In genomic region chr5:151451626-151452520, GRCh38 we compare ENCODE assay signal across 1 cellular context.
TF ChIP-seq lines count a peak whose summit lies in the region.

No MANE protein-coding gene starts in this region.

TF ChIP-seq in HepG2, 621 proteins besides CTCF, POLR2A, EP300 and RAD21 (continued from another document):
- peak; percentile 52; the same call in 1 of the 2 replicates for TF ChIP-seq ARID5B (CRISPR knock-in tag; IDR thresholded peaks at IDR 0.05)
- TF ChIP-seq ZNF564 (CRISPR knock-in tag; IDR thresholded peaks at IDR 0.05): no peak
- TF ChIP-seq ZNF136 (CRISPR knock-in tag; IDR thresholded peaks at IDR 0.05; ENCODE audit: low read depth): no peak
- TF ChIP-seq ZNF768 (CRISPR knock-in tag; IDR thresholded peaks at IDR 0.05): no peak
- no peak for TF ChIP-seq ZNF547 (CRISPR knock-in tag; IDR thresholded peaks at IDR 0.05)
- no peak for TF ChIP-seq STAG1 (CRISPR knock-in tag; IDR thresholded peaks at IDR 0.05)
- TF ChIP-seq ASH2L (IDR thresholded peaks at IDR 0.05; ENCODE audit: insufficient read length, low read depth, low read length): peak; percentile 61
- TF ChIP-seq ZFP90 (CRISPR knock-in tag; IDR thresholded peaks at IDR 0.05; ENCODE audit: borderline replicate concordance): no peak
- no peak for TF ChIP-seq BORCS8-MEF2B (CRISPR knock-in tag; IDR thresholded peaks at IDR 0.05)
- no peak for TF ChIP-seq MXD3 (CRISPR knock-in tag; IDR thresholded peaks at IDR 0.05)
- TF ChIP-seq ZNF281 (CRISPR knock-in tag; IDR thresholded peaks at IDR 0.05; ENCODE audit: borderline replicate concordance): no peak
